ENCODE assay signal across 12 cellular contexts in the genomic region with DNA sequence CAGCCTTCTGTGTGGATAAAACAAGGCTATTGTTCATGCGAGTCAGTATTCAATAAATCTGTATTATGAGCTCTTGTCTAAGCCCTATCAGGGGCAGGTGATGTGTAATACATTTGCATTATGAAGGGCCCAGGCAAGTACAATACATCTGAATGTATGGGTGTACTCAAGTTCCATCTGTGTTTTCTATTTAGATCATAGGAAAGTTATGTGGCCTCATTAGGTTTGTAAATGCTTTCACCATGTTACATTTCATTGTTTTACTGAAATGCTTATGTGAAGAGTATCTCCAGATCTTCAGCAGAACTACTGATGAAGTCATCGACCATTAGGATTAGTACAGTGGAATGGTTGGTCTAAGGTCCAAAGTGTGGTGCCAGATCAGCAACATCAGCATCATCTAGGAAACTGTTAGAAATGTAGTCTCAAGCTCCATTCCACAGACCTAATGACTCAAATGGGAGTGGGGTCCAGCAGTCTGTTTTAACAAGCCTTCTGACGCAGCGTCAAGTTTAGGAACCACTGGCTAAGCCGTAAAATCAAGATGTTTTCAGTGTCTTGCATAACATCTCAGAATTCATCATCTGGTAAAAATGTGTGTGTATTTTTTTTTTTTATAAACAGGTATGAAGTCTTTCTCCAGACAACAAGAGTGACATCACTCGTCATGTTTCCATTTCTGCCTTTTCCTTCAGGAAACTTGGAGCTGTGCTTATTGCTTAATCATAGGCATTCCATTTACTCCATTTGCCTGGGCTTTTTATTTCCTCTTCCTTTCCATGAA.
A peak's percentile ranks its signal among the peaks of the same experiment; 100 is the strongest.
DNase-seq lines count a peak whose midpoint lies in the region; ATAC-seq and TF ChIP-seq lines count a peak whose summit lies in the region.
"Had no signal": no experiment of that assay in that cellular context is flagged by ENCODE, and none has a peak within 500 bp of the region (broad histone marks: within the 10 kb centered on the region; RNA-seq: fewer than 3 reads in every experiment).

No MANE protein-coding gene starts in this region.

- peaks cover 13% of the 10 kb centered on the region for H3K4me1 Mint-ChIP-seq in MCF 10A (ENCODE audit: insufficient read depth, unreplicated experiment)
- H3K4me1 Mint-ChIP-seq: activated CD8-positive, alpha-beta memory T cell treated with anti-CD3 and anti-CD28 coated beads, Interleukin-2, amount 10 ng/mL, durations not matched to agents 7 days and 5 days; activated naive CD8-positive, alpha-beta T cell treated with anti-CD3 and anti-CD28 coated beads, Interleukin-2, amount 10 ng/mL, durations not matched to agents 7 days and 5 days had no signal

- no peak overlapping the region for H3K4me3 Mint-ChIP-seq in MCF 10A (ENCODE audit: unreplicated experiment)
- H3K4me3 Mint-ChIP-seq: activated CD8-positive, alpha-beta memory T cell treated with anti-CD3 and anti-CD28 coated beads, Interleukin-2, amount 10 ng/mL, durations not matched to agents 7 days and 5 days; activated naive CD8-positive, alpha-beta T cell treated with anti-CD3 and anti-CD28 coated beads, Interleukin-2, amount 10 ng/mL, durations not matched to agents 7 days and 5 days had no signal

- peak overlapping the region; percentile 70 for H3K27ac Mint-ChIP-seq in MCF 10A (ENCODE audit: low read depth, unreplicated experiment)
- H3K27ac Mint-ChIP-seq: activated CD8-positive, alpha-beta memory T cell treated with anti-CD3 and anti-CD28 coated beads, Interleukin-2, amount 10 ng/mL, durations not matched to agents 7 days and 5 days; activated naive CD8-positive, alpha-beta T cell treated with anti-CD3 and anti-CD28 coated beads, Interleukin-2, amount 10 ng/mL, durations not matched to agents 7 days and 5 days had no signal

- no peaks in the 10 kb centered on the region for H3K27me3 Mint-ChIP-seq in MCF 10A (ENCODE audit: insufficient read depth, unreplicated experiment)
- H3K27me3 Mint-ChIP-seq: activated CD8-positive, alpha-beta memory T cell treated with anti-CD3 and anti-CD28 coated beads, Interleukin-2, amount 10 ng/mL, durations not matched to agents 7 days and 5 days had no signal

- no peaks in the 10 kb centered on the region for H3K36me3 Mint-ChIP-seq in MCF 10A (ENCODE audit: insufficient read depth, unreplicated experiment)
- H3K36me3 Mint-ChIP-seq: activated CD8-positive, alpha-beta memory T cell treated with anti-CD3 and anti-CD28 coated beads, Interleukin-2, amount 10 ng/mL, durations not matched to agents 7 days and 5 days; activated naive CD8-positive, alpha-beta T cell treated with anti-CD3 and anti-CD28 coated beads, Interleukin-2, amount 10 ng/mL, durations not matched to agents 7 days and 5 days had no signal

- no peak overlapping the region for H3K4me3 ChIP-seq in breast epithelium
- H3K4me3 ChIP-seq in PC-9: no peak overlapping the region
- H3K4me3 ChIP-seq in fibroblast of the aortic adventitia (ENCODE audit: low read depth, low read length): no peak overlapping the region
- H3K4me3 ChIP-seq in SJCRH30: no peak overlapping the region

- H3F3A ChIP-seq in PC-9 (ENCODE audit: insufficient read depth, low read depth): peaks cover 8% of the 10 kb centered on the region; the same call in 1 of the 2 replicates

- DNase-seq in MCF 10A (ENCODE audit: unreplicated experiment): peak; percentile 82
- no peak for DNase-seq in breast epithelium (ENCODE audit: low spot score in 2 of 2)
- DNase-seq in PC-9: peak; percentile 23 to 65
- DNase-seq in fibroblast of the aortic adventitia (ENCODE audit: low read depth): peak; percentile 6
- no peak for DNase-seq in SJCRH30
- no peak for DNase-seq in posterior cingulate gyrus
- DNase-seq in stimulated activated naive CD4-positive, alpha-beta T cell treated with Interleukin-2 at 50 U/mL for 16 hours (lab: John Stamatoyannopoulos, UW): no peak
- DNase-seq: activated CD8-positive, alpha-beta memory T cell treated with anti-CD3 and anti-CD28 coated beads, Interleukin-2, amount 10 ng/mL, durations not matched to agents 7 days and 5 days; activated naive CD8-positive, alpha-beta T cell treated with anti-CD3 and anti-CD28 coated beads, Interleukin-2, amount 10 ng/mL, durations not matched to agents 7 days and 5 days; hypothalamus; retina had no signal

- POLR2A ChIA-PET in MCF 10A (lab: Yijun Ruan, JAX): interaction anchor here (0.6 to 1.3 kb wide), 4 partner anchors 13 to 965 kb away, joined by 3 to 9 read pairs (median 4); no protein-coding TSS in a partner anchor
- POLR2A ChIA-PET in PC-9 (lab: Charles Lee; ENCODE audit: unreplicated experiment): interaction anchor here (0.7 kb wide), 2 partner anchors 153 to 371 kb away, joined by 3 to 5 read pairs; no protein-coding TSS in a partner anchor

- TF ChIP-seq POLR2A in breast epithelium (IDR thresholded peaks at IDR 0.05): no peak

- no peaks in the 10 kb centered on the region for H4K20me1 ChIP-seq in PC-9 (ENCODE audit: insufficient read depth)

- H3K79me2 ChIP-seq in PC-9 (ENCODE audit: low read depth): no peaks in the 10 kb centered on the region

- H3K27me3 ChIP-seq in breast epithelium (no peaks in the 10 kb centered on the region), PC-9 (ENCODE audit: insufficient read depth, low read depth) (no peaks in the 10 kb centered on the region), SJCRH30 (no peaks in the 10 kb centered on the region)

- no peak for ATAC-seq in HG03342 (IDR thresholded peaks at IDR 0.05; ENCODE audit: unreplicated experiment)
- ATAC-seq: activated CD8-positive, alpha-beta memory T cell treated with anti-CD3 and anti-CD28 coated beads, Interleukin-2, amount 10 ng/mL, durations not matched to agents 7 days and 5 days had no signal

- H3K36me3 ChIP-seq in breast epithelium (no peaks in the 10 kb centered on the region), PC-9 (ENCODE audit: low read depth) (no peaks in the 10 kb centered on the region), SJCRH30 (no peaks in the 10 kb centered on the region)

- TF ChIP-seq CTCF in MCF 10A (IDR thresholded peaks at IDR 0.05; ENCODE audit: unreplicated experiment): no peak
- TF ChIP-seq CTCF in breast epithelium (IDR thresholded peaks at IDR 0.05): no peak
- TF ChIP-seq CTCF in PC-9 (conservative IDR thresholded peaks at IDR 0.05): no peak
- TF ChIP-seq CTCF in fibroblast of the aortic adventitia (IDR thresholded peaks at IDR 0.05; ENCODE audit: insufficient read depth, low read length): no peak

- H3K9me3 ChIP-seq in breast epithelium (no peaks in the 10 kb centered on the region), PC-9 (ENCODE audit: insufficient read depth, low read depth) (no peaks in the 10 kb centered on the region), SJCRH30 (replicated peaks) (no peaks in the 10 kb centered on the region)

- CTCF ChIA-PET in MCF 10A (lab: Yijun Ruan, JAX): interaction anchor here (0.6 to 2.9 kb wide), 5 partner anchors 35 to 393 kb away, joined by 3 to 10 read pairs (median 5); no protein-coding TSS in a partner anchor
- CTCF ChIA-PET in PC-9 (lab: Charles Lee): interaction anchor here (0.7 kb wide), 1 partner anchor 582 kb away, joined by 4 read pairs; no protein-coding TSS in a partner anchor

- H2AFZ ChIP-seq in PC-9: no peak overlapping the region

- BruUV-seq in MCF 10A (replicated peaks; lab: Mats Ljungman, UMichigan) (TSS peak; percentile 88), PC-9 (replicated peaks; lab: Mats Ljungman, UMichigan) (no TSS peak)

- H3K9me2 ChIP-seq in PC-9 (ENCODE audit: insufficient read depth): no peaks in the 10 kb centered on the region

- H3K27ac ChIP-seq in breast epithelium (no peak overlapping the region), PC-9 (no peak overlapping the region), SJCRH30 (no peak overlapping the region)

- H3K9me3 Mint-ChIP-seq in MCF 10A (ENCODE audit: unreplicated experiment): peaks cover 8% of the 10 kb centered on the region

- no peak overlapping the region for H3K4me2 ChIP-seq in PC-9

- intact Hi-C loops in MCF 10A (cut with micrococcal nuclease): no loop called here
- intact Hi-C loops in breast epithelium (cut with DNase I; ENCODE audit: low total_unique reads): no loop called here
- intact Hi-C loops in PC-9 (cut with micrococcal nuclease; ENCODE audit: unreplicated experiment): loop anchor here (1.0 to 5.0 kb wide), 2 partner anchors 11 to 44 kb away; no protein-coding TSS in a partner anchor
- intact Hi-C loops in posterior cingulate gyrus (cut with DNase I): no loop called here

- no peaks in the 10 kb centered on the region for H3K4me1 ChIP-seq in breast epithelium
- peaks cover 8% of the 10 kb centered on the region; the same call in 1 of the 2 replicates for H3K4me1 ChIP-seq in PC-9 (replicated peaks; ENCODE audit: insufficient read depth)
- H3K4me1 ChIP-seq in SJCRH30: peaks cover 4% of the 10 kb centered on the region; the same call in 1 of the 2 replicates

Comparison
In these comparisons a context has a peak if more than half of its experiments do, and no peak if none do; other contexts are left out.
1. DNase-seq: peak in MCF 10A (single experiment), PC-9 (2 of 2) and fibroblast of the aortic adventitia (single experiment); none in breast epithelium (0 of 2), SJCRH30 (0 of 2), posterior cingulate gyrus (0 of 10) and stimulated activated naive CD4-positive, alpha-beta T cell treated with Interleukin-2 at 50 U/mL for 16 hours (single experiment).